In the genomic region with DNA sequence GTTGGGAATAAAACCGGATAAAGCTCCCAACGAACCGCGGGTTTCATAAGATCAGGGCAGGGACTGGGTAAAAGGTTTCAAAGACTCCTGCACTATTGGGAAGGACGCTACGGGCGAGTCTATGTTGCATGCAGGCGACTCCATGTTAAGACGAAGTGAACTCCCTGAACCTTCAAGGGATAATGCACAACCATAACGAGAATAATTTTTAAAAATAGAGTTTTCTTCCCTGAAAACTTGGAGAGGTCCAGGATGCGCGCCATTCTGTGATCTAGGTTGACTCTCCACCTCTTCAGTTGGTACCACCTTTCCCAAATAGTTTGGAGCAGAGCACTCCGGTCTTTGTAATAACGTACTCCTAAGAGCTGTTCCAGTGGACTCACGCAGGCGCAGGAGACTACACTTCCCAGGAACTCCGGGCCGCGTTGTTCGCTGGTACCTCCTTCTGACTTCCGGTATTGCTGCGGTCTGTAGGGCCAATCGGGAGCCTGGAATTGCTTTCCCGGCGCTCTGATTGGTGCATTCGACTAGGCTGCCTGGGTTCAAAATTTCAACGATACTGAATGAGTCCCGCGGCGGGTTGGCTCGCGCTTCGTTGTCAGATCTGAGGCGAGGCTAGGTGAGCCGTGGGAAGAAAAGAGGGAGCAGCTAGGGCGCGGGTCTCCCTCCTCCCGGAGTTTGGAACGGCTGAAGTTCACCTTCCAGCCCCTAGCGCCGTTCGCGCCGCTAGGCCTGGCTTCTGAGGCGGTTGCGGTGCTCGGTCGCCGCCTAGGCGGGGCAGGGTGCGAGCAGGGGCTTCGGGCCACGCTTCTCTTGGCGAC, we compare ENCODE assay signal across 8 cellular contexts. TPM values are rescaled to one million over a fixed set of nuclear protein-coding genes. Genes with fewer than 3 reads are reported as not detected.
DNase-seq lines count a peak whose midpoint lies in the region; ATAC-seq and TF ChIP-seq lines count a peak whose summit lies in the region.

Gene TPX2 (plus strand): TSS at position 562 of the 821 bp plus-strand sequence. CDS start 18,187 bp downstream, outside the sequence.

- H3K36me3 Mint-ChIP-seq in activated naive CD4-positive, alpha-beta T cell treated with anti-CD3 and anti-CD28 coated beads for 36 hours (ENCODE audit: low read depth) = peaks cover 6% of the 10 kb centered on the region

- H3K4me3 ChIP-seq in NB4 (ENCODE audit: low read depth, low read length) (peak within 1 kb of the TSS; percentile 98), thymus (ENCODE audit: low read length) (peak within 1 kb of the TSS; percentile 71)

- no peaks in the 10 kb centered on the region for H3K27me3 Mint-ChIP-seq in activated naive CD4-positive, alpha-beta T cell treated with anti-CD3 and anti-CD28 coated beads for 36 hours (ENCODE audit: low read depth)

- peak; percentile 98 for ATAC-seq in HG02571 (IDR thresholded peaks at IDR 0.05; ENCODE audit: unreplicated experiment)

- H3K4me1 ChIP-seq in thymus (ENCODE audit: control insufficient read depth, insufficient read depth, low read length) = peaks cover 8% of the 10 kb centered on the region

- H3K27ac Mint-ChIP-seq in activated naive CD4-positive, alpha-beta T cell treated with anti-CD3 and anti-CD28 coated beads for 36 hours = no peak within 1 kb of the TSS

- TF ChIP-seq CTCF in GM10266 (IDR thresholded peaks at IDR 0.05; ENCODE audit: control insufficient read depth, insufficient read depth, low read depth, missing control alignments) = no peak
- no peak for TF ChIP-seq CTCF in NB4 (IDR thresholded peaks at IDR 0.05; ENCODE audit: low read depth, low read length)

- H3K9me3 ChIP-seq in thymus (ENCODE audit: control insufficient read depth) = no peaks in the 10 kb centered on the region

- DNase-seq in GM10266 (ENCODE audit: extremely low spot score) (peak; percentile 94), NB4 (ENCODE audit: low read depth) (peak; percentile 98), SK-N-DZ (ENCODE audit: low spot score) (peak; percentile 99), globus pallidus (ENCODE audit: low spot score) (peak; percentile 97), occipital lobe (lab: John Stamatoyannopoulos, UW) (peak; percentile 95)
- peak; percentile 95 for DNase-seq in activated naive CD4-positive, alpha-beta T cell treated with anti-CD3 and anti-CD28 coated beads for 36 hours

- no peaks in the 10 kb centered on the region for H3K9me3 Mint-ChIP-seq in activated naive CD4-positive, alpha-beta T cell treated with anti-CD3 and anti-CD28 coated beads for 36 hours

- H3K36me3 ChIP-seq in thymus (ENCODE audit: control insufficient read depth, insufficient read depth) = no peaks in the 10 kb centered on the region

- H3K4me1 Mint-ChIP-seq in activated naive CD4-positive, alpha-beta T cell treated with anti-CD3 and anti-CD28 coated beads for 36 hours (ENCODE audit: low read depth) = peaks cover 4% of the 10 kb centered on the region

- peak; percentile 95 for TF ChIP-seq POLR2A in NB4 (IDR thresholded peaks at IDR 0.05; ENCODE audit: extremely low read depth, insufficient read length)

- H3K27me3 ChIP-seq in thymus (ENCODE audit: control insufficient read depth, insufficient read depth) = no peaks in the 10 kb centered on the region

- peak within 1 kb of the TSS; percentile 82 for H3K27ac ChIP-seq in thymus (ENCODE audit: low read depth)

- intact Hi-C loops in activated naive CD4-positive, alpha-beta T cell treated with anti-CD3 and anti-CD28 coated beads for 36 hours (cut with micrococcal nuclease) = loop anchor here (1.0 to 5.0 kb wide), 5 partner anchors 16 to 213 kb away; partner anchors contain the start of gene PDRG1

- CTCF ChIA-PET in activated naive CD4-positive, alpha-beta T cell treated with anti-CD3 and anti-CD28 coated beads for 36 hours (lab: Charles Lee) = interaction anchor here (0.6 to 2.5 kb wide), 8 partner anchors 11 to 172 kb away, joined by 3 to 15 read pairs (median 6); no protein-coding TSS in a partner anchor

- no peak within 1 kb of the TSS for H3K4me3 Mint-ChIP-seq in activated naive CD4-positive, alpha-beta T cell treated with anti-CD3 and anti-CD28 coated beads for 36 hours

- under 1% methylated on average over 54 of the region's 54 CpGs for WGBS in thymus

RNA-seq across cellular contexts. Expression of gene TPX2, which starts in this region (rescaled TPM):
- polyA plus RNA-seq in SK-N-DZ (2014; cell fraction: cytosol; rRNA removed) = 121 and 138 TPM in 2 replicates
- polyA plus RNA-seq in SK-N-DZ (2014; cell fraction: nucleus; rRNA removed) = 484 and 677 TPM in 2 replicates
- total RNA-seq in activated naive CD4-positive, alpha-beta T cell treated with anti-CD3 and anti-CD28 coated beads for 36 hours = 100 to 1,000 TPM; 166 to 175 TPM
- total RNA-seq in occipital lobe = 5.8 TPM
- polyA plus RNA-seq in thymus = 8.2 TPM

Comparison
In these comparisons a context has a peak if more than half of its experiments do, and no peak if none do; other contexts are left out.
1. Peak in every context shown above with its lines: DNase-seq, ATAC-seq, H3K4me3 ChIP-seq and H3K27ac ChIP-seq.
2. RNA of gene TPX2 (total RNA-seq): 166 to 175 TPM in activated naive CD4-positive, alpha-beta T cell treated with anti-CD3 and anti-CD28 coated beads for 36 hours; 5.8 TPM in occipital lobe (single experiment); every median in the first group is over 10 times any median in the second.